In genomic region chr17:80064696-80065095, GRCh38 we compare ENCODE assay signal across 2 cellular contexts.
TF ChIP-seq lines count a peak whose summit lies in the region.

No MANE protein-coding gene starts in this region.

TF ChIP-seq in A549, 52 proteins besides CTCF, POLR2A, EP300 and RAD21:
- TF ChIP-seq HDAC2 (IDR thresholded peaks at IDR 0.05) (no peak), E2F6 (IDR thresholded peaks at IDR 0.05; ENCODE audit: borderline replicate concordance, low read depth) (no peak), SREBF2 (IDR thresholded peaks at IDR 0.05) (no peak), PBX3 (IDR thresholded peaks at IDR 0.05) (no peak), EHF (CRISPR knock-in tag; IDR thresholded peaks at IDR 0.05) (no peak), ATOH8 (CRISPR knock-in tag; IDR thresholded peaks at IDR 0.05; ENCODE audit: low read depth) (no peak), MYC (IDR thresholded peaks at IDR 0.05; ENCODE audit: borderline replicate concordance, low read length) (no peak), MAFK (IDR thresholded peaks at IDR 0.05; ENCODE audit: partially characterized antibody) (no peak), RNF2 (IDR thresholded peaks at IDR 0.05; ENCODE audit: borderline replicate concordance, low read depth) (no peak), TP53 (CRISPR knock-in tag; IDR thresholded peaks at IDR 0.05) (no peak), FOSB (CRISPR knock-in tag; IDR thresholded peaks at IDR 0.05) (no peak), CHD2 (IDR thresholded peaks at IDR 0.05; ENCODE audit: low read length, partially characterized antibody) (no peak), FOSL2 (IDR thresholded peaks at IDR 0.05) (no peak), FOSL2 (CRISPR knock-in tag; IDR thresholded peaks at IDR 0.05) (no peak), FOXS1 (CRISPR knock-in tag; IDR thresholded peaks at IDR 0.05) (no peak), ELK1 (IDR thresholded peaks at IDR 0.05; ENCODE audit: low read depth, low read length) (no peak), SMC3 (IDR thresholded peaks at IDR 0.05) (no peak), PHF8 (IDR thresholded peaks at IDR 0.05; ENCODE audit: borderline replicate concordance, low read depth) (no peak), POLR2AphosphoS2 (conservative IDR thresholded peaks at IDR 0.05; ENCODE audit: low read length) (no peak)
- TF ChIP-seq, protein P1, sequence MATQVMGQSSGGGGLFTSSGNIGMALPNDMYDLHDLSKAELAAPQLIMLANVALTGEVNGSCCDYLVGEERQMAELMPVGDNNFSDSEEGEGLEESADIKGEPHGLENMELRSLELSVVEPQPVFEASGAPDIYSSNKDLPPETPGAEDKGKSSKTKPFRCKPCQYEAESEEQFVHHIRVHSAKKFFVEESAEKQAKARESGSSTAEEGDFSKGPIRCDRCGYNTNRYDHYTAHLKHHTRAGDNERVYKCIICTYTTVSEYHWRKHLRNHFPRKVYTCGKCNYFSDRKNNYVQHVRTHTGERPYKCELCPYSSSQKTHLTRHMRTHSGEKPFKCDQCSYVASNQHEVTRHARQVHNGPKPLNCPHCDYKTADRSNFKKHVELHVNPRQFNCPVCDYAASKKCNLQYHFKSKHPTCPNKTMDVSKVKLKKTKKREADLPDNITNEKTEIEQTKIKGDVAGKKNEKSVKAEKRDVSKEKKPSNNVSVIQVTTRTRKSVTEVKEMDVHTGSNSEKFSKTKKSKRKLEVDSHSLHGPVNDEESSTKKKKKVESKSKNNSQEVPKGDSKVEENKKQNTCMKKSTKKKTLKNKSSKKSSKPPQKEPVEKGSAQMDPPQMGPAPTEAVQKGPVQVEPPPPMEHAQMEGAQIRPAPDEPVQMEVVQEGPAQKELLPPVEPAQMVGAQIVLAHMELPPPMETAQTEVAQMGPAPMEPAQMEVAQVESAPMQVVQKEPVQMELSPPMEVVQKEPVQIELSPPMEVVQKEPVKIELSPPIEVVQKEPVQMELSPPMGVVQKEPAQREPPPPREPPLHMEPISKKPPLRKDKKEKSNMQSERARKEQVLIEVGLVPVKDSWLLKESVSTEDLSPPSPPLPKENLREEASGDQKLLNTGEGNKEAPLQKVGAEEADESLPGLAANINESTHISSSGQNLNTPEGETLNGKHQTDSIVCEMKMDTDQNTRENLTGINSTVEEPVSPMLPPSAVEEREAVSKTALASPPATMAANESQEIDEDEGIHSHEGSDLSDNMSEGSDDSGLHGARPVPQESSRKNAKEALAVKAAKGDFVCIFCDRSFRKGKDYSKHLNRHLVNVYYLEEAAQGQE (IDR thresholded peaks at IDR 0.05), result no peak

TF ChIP-seq in IMR-90, 13 proteins besides CTCF, POLR2A, EP300 and RAD21:
- TF ChIP-seq RCOR1 (IDR thresholded peaks at IDR 0.05; ENCODE audit: insufficient replicate concordance, low read length), result no peak
- no peak for TF ChIP-seq CEBPB (IDR thresholded peaks at IDR 0.05; ENCODE audit: low read depth, low read length)
- TF ChIP-seq MAZ (IDR thresholded peaks at IDR 0.05; ENCODE audit: borderline replicate concordance, low read depth, low read length), result no peak
- no peak for TF ChIP-seq MAFK (IDR thresholded peaks at IDR 0.05; ENCODE audit: low read depth, low read length)
- TF ChIP-seq CHD1 (IDR thresholded peaks at IDR 0.05; ENCODE audit: low read depth, low read length), result no peak
- no peak for TF ChIP-seq RFX5 (IDR thresholded peaks at IDR 0.05; ENCODE audit: low read depth, low read length)
- no peak for TF ChIP-seq BHLHE40 (IDR thresholded peaks at IDR 0.05; ENCODE audit: low read depth, low read length)
- TF ChIP-seq, protein P2, sequence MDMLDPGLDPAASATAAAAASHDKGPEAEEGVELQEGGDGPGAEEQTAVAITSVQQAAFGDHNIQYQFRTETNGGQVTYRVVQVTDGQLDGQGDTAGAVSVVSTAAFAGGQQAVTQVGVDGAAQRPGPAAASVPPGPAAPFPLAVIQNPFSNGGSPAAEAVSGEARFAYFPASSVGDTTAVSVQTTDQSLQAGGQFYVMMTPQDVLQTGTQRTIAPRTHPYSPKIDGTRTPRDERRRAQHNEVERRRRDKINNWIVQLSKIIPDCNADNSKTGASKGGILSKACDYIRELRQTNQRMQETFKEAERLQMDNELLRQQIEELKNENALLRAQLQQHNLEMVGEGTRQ (IDR thresholded peaks at IDR 0.05; ENCODE audit: low read depth, low read length), result no peak
- TF ChIP-seq NFE2L2 (IDR thresholded peaks at IDR 0.05; ENCODE audit: low read depth, low read length), result no peak
